8 cellular contexts compared by ENCODE assay signal in genomic region chr5:83473344-83474169, GRCh38. TPM values are rescaled to one million over a fixed set of nuclear protein-coding genes. Genes with fewer than 3 reads are reported as not detected.
DNase-seq lines count a peak whose midpoint lies in the region; ATAC-seq lines count a peak whose summit lies in the region.

No MANE protein-coding gene starts in this region.

- H3K4me1 Mint-ChIP-seq in T-cell = peaks cover 29 to 40% (median 35%) of the 10 kb centered on the region in 3 donors

- H3K4me3 Mint-ChIP-seq in T-cell = peak overlapping the region; percentile 71 to 88 (median 76)

- POLR2A ChIA-PET in T-cell (lab: Charles Lee) = no interaction called here

- CTCF ChIA-PET in T-cell (lab: Charles Lee) = interaction anchor here in 1 of 2 donors (0.6 kb wide), 1 partner anchor 14 kb away, joined by 3 read pairs; no protein-coding TSS in a partner anchor

- no peaks in the 10 kb centered on the region for H3K36me3 Mint-ChIP-seq in T-cell

- peak; percentile 10 for DNase-seq in NCI-H2196 (lab: John Stamatoyannopoulos, UW; ENCODE audit: unreplicated experiment)
- no peak for DNase-seq in NCI-H2196 treated with DMSO at 0.1 percent for 48 hours (lab: John Stamatoyannopoulos, UW; ENCODE audit: unreplicated experiment)
- DNase-seq in MV-4-11 (lab: John Stamatoyannopoulos, UW) = peak; percentile 81
- DNase-seq in T-cell = peak in 18 of 34 experiments; percentile 9 to 42 (median 25)
- peak in 59 of 61 donors; percentile 15 to 93 (median 75) for DNase-seq in caudate nucleus (lab: John Stamatoyannopoulos, UW)
- DNase-seq in iPS-NIHi7 (ENCODE audit: extremely low spot score) = peak; percentile 82
- DNase-seq in skeletal muscle cell (ENCODE audit: low read depth) = peak; percentile 98

- ATAC-seq in HG02623 (IDR thresholded peaks at IDR 0.05; ENCODE audit: unreplicated experiment) (peak; percentile 60), T-cell (replicated peaks in 1 of 4) (peak; percentile 31 to 66 (median 48))

- H3K27ac ChIP-seq in caudate nucleus (ENCODE audit: low read depth, low read length) = peak overlapping the region; percentile 53

- H3K27ac Mint-ChIP-seq in T-cell = peak overlapping the region in 1 of 2 donors; percentile 68

- H3K9me3 Mint-ChIP-seq in T-cell = no peaks in the 10 kb centered on the region

- H3K4me3 ChIP-seq in skeletal muscle cell (ENCODE audit: low read depth, low read length) = peak overlapping the region; percentile 73

- peaks cover 63 to 80% of the 10 kb centered on the region in 2 donors for H3K27me3 Mint-ChIP-seq in T-cell

RNA-seq across cellular contexts. Expression of gene VCAN, which starts 2.0 kb away (rescaled TPM):
- total RNA-seq in T-cell = 1 to 10 TPM in 2 of 5 donors, under 1 TPM in 3; 0.39 to 1.7 (median 0.68) TPM
